Comparison of ENCODE assay signal across 9 cellular contexts in genomic region chr14:35807131-35807961, GRCh38. TPM values are rescaled to one million over a fixed set of nuclear protein-coding genes. Genes with fewer than 3 reads are reported as not detected.
DNase-seq lines count a peak whose midpoint lies in the region; ATAC-seq and TF ChIP-seq lines count a peak whose summit lies in the region.
"Had no signal": no experiment of that assay in that cellular context is flagged by ENCODE, and none has a peak within 500 bp of the region (broad histone marks: within the 10 kb centered on the region; RNA-seq: fewer than 3 reads in every experiment).

No MANE protein-coding gene starts in this region.

- no peak for TF ChIP-seq CTCF in LNCaP clone FGC (IDR thresholded peaks at IDR 0.05; ENCODE audit: control insufficient read depth, extremely low read depth, insufficient read depth)
- no peak for TF ChIP-seq CTCF in colonic mucosa (IDR thresholded peaks at IDR 0.05)
- TF ChIP-seq CTCF in nephron (IDR thresholded peaks at IDR 0.05; ENCODE audit: unreplicated experiment in 3 of 3): no peak
- no peak for TF ChIP-seq CTCF in prostate gland (IDR thresholded peaks at IDR 0.05)

- H3K4me1 Mint-ChIP-seq in nephron: peaks cover 21% of the 10 kb centered on the region

- H4K20me1 ChIP-seq in BLaER1 treated with 17β-estradiol and CSF1 and Interleukin-3, amounts not matched to agents 10 nM and 100 nM: peaks cover 0 to 26% (median 6%) of the 10 kb centered on the region in 11 experiments; a peak in 6 of 22 replicates

- ATAC-seq in HG02973 (IDR thresholded peaks at IDR 0.05; ENCODE audit: unreplicated experiment): no peak

- no peaks in the 10 kb centered on the region for H3K27me3 ChIP-seq in BLaER1 treated with 17β-estradiol and CSF1 and Interleukin-3, amounts not matched to agents 10 nM and 100 nM
- H3K27me3 ChIP-seq in colonic mucosa: no peaks in the 10 kb centered on the region
- H3K27me3 ChIP-seq in prostate gland (replicated peaks; ENCODE audit: insufficient read depth): no peaks in the 10 kb centered on the region

- peaks cover 4% of the 10 kb centered on the region for H3K36me3 Mint-ChIP-seq in nephron (ENCODE audit: low read depth)

- H3K27me3 Mint-ChIP-seq in nephron (ENCODE audit: low read depth): no peaks in the 10 kb centered on the region

- TF ChIP-seq POLR2A in prostate gland (IDR thresholded peaks at IDR 0.05): no peak

- H3K9ac ChIP-seq in BLaER1 treated with 17β-estradiol and CSF1 and Interleukin-3, amounts not matched to agents 10 nM and 100 nM: peak overlapping the region in 3 of 11 experiments; percentile 84 to 91 (median 86); a peak in 3 of 22 replicates
- no peak overlapping the region for H3K9ac ChIP-seq in colonic mucosa (ENCODE audit: low read depth in 2 of 2, low read length in 2 of 2)

- WGBS in prostate gland: 38% methylated on average over 8 of the region's 8 CpGs

- H3K9me3 Mint-ChIP-seq in nephron: no peaks in the 10 kb centered on the region

- H3K4me3 ChIP-seq in BLaER1 treated with 17β-estradiol and CSF1 and Interleukin-3, amounts not matched to agents 10 nM and 100 nM: peak overlapping the region; percentile 72 to 91 (median 80); a peak in 18 of 20 replicates
- H3K4me3 ChIP-seq in LNCaP clone FGC (ENCODE audit: low read depth, low read length) (peak overlapping the region; percentile 82; the same call in 1 of the 2 replicates), colonic mucosa (peak overlapping the region; percentile 78), prostate gland (peak overlapping the region in 1 of 2 donors; percentile 61)

- peaks cover 13 to 27% (median 19%) of the 10 kb centered on the region in 10 experiments for H3K4me1 ChIP-seq in BLaER1 treated with 17β-estradiol and CSF1 and Interleukin-3, amounts not matched to agents 10 nM and 100 nM
- H3K4me1 ChIP-seq in colonic mucosa (no peaks in the 10 kb centered on the region), prostate gland (replicated peaks) (peaks cover 2% of the 10 kb centered on the region)

- no peak for DNase-seq in LNCaP clone FGC (ENCODE audit: low read depth)
- no peak for DNase-seq in colonic mucosa
- DNase-seq in prostate gland (ENCODE audit: low spot score): no peak
- no peak for DNase-seq in T-helper 9 cell
- no peak for DNase-seq in Ammon's horn (ENCODE audit: low spot score)

- peaks cover 0 to 11% (median 0%) of the 10 kb centered on the region in 11 experiments; a peak in 1 of 22 replicates for H3K36me3 ChIP-seq in BLaER1 treated with 17β-estradiol and CSF1 and Interleukin-3, amounts not matched to agents 10 nM and 100 nM
- H3K36me3 ChIP-seq in colonic mucosa: no peaks in the 10 kb centered on the region
- H3K36me3 ChIP-seq in prostate gland: no peaks in the 10 kb centered on the region
- H3K36me3 ChIP-seq: neutrophil had no signal

- H3K9me3 ChIP-seq in BLaER1 treated with 17β-estradiol and CSF1 and Interleukin-3, amounts not matched to agents 10 nM and 100 nM (replicated peaks in 1 of 11): peaks cover 0 to 3% (median 0%) of the 10 kb centered on the region in 11 experiments; a peak in 1 of 22 replicates
- no peaks in the 10 kb centered on the region for H3K9me3 ChIP-seq in colonic mucosa
- no peaks in the 10 kb centered on the region for H3K9me3 ChIP-seq in prostate gland
- H3K9me3 ChIP-seq: neutrophil had no signal

- H3K4me3 Mint-ChIP-seq in nephron: peak overlapping the region; percentile 96 to 99 (median 98)

- intact Hi-C loops in colonic mucosa (cut with DNase I): no loop called here
- intact Hi-C loops in prostate gland (cut with DNase I): loop anchor here (10.0 kb wide), 1 partner anchor 123 kb away; no protein-coding TSS in a partner anchor

- no peak overlapping the region for H3K27ac ChIP-seq in BLaER1 treated with 17β-estradiol and CSF1 and Interleukin-3, amounts not matched to agents 10 nM and 100 nM
- H3K27ac ChIP-seq in colonic mucosa: peak overlapping the region; percentile 98
- peak overlapping the region in 1 of 2 donors; percentile 41 for H3K27ac ChIP-seq in prostate gland

- H3K4me2 ChIP-seq in BLaER1 treated with 17β-estradiol and CSF1 and Interleukin-3, amounts not matched to agents 10 nM and 100 nM: peak overlapping the region; percentile 77 to 92 (median 87)

- peak overlapping the region; percentile 71 to 96 (median 83) for H3K27ac Mint-ChIP-seq in nephron

RNA-seq across cellular contexts. Expression of gene RALGAPA1, which starts 1.7 kb away (rescaled TPM):
- total RNA-seq in colonic mucosa: 10 to 100 TPM; 68.4 to 69.8 TPM
- total RNA-seq in prostate gland: 10 to 100 TPM; 65.5 to 66.6 TPM

RNA-seq across cellular contexts. Expression of gene BRMS1L, which starts 18.8 kb away (rescaled TPM):
- total RNA-seq in colonic mucosa: 1 to 10 TPM; 3.4 to 3.8 TPM
- 1 to 10 TPM; 5.2 to 6.6 TPM for total RNA-seq in prostate gland
